ENCODE assay signal across 33 cellular contexts in the genomic region with DNA sequence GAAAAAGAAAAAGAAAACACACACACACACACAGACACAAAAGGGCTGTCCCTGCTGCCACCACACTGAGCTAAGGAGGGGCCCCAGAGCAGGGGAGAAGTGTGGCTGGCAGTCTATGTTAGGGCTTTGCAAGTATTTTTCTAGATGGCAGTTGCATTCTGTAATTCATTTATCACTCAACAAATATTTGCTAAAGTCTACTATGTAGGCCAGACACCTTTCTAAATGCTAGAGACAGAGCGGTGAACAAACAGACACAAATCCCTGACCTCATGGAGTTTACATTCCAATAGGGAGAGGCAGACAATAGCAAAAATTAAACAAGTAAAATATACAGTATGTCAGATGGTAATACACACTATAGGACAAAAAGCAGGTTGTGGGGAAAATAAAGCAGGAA. TPM values are rescaled to one million over a fixed set of nuclear protein-coding genes. Genes with fewer than 3 reads are reported as not detected.
"Had no signal": no experiment of that assay in that cellular context is flagged by ENCODE, and none has a peak within 500 bp of the region (broad histone marks: within the 10 kb centered on the region; RNA-seq: fewer than 3 reads in every experiment).

No MANE protein-coding gene starts in this region.

- H3K4me3 Mint-ChIP-seq: activated B cell treated with CpG ODN at 0.5 μM for 24 hours; activated CD4-positive, alpha-beta memory T cell treated with anti-CD3 and anti-CD28 coated beads, Interleukin-2, amount 10 ng/mL, durations not matched to agents 7 days and 5 days; activated CD4-positive, alpha-beta T cell treated with anti-CD3 and anti-CD28 coated beads, Interleukin-2, amount 10 ng/mL, durations not matched to agents 7 days and 5 days; activated naive CD8-positive, alpha-beta T cell treated with anti-CD3 and anti-CD28 coated beads for 36 hours; activated T-cell treated with anti-CD3 and anti-CD28 coated beads, Interleukin-2, amount 50 U/mL, for 72 hours; T-cell had no signal

- H3K4me3 ChIP-seq: cardiac muscle cell, SK-N-MC had no signal

- ATAC-seq: activated T-cell treated with anti-CD3 and anti-CD28 coated beads, Interleukin-2, amount 50 U/mL, for 72 hours; Panc1; Right ventricle myocardium inferior; T-cell had no signal

- H3K27me3 Mint-ChIP-seq: activated CD4-positive, alpha-beta memory T cell treated with anti-CD3 and anti-CD28 coated beads, Interleukin-2, amount 10 ng/mL, durations not matched to agents 7 days and 5 days; activated naive CD8-positive, alpha-beta T cell treated with anti-CD3 and anti-CD28 coated beads for 36 hours had no signal

- H3K27ac ChIP-seq: brain microvascular endothelial cell, cardiac muscle cell, SK-N-MC had no signal

- H3K36me3 Mint-ChIP-seq: T-cell had no signal

- H3K36me3 ChIP-seq: brain microvascular endothelial cell, cardiac muscle cell had no signal

- FAIRE-seq: colon, TTC549 had no signal

- H3K9me3 Mint-ChIP-seq: activated B cell treated with CpG ODN at 0.5 μM for 24 hours; activated CD4-positive, alpha-beta memory T cell treated with anti-CD3 and anti-CD28 coated beads, Interleukin-2, amount 10 ng/mL, durations not matched to agents 7 days and 5 days; activated T-helper 2 cell treated with anti-CD3 and anti-CD28 coated beads, Interferon-gamma antibody, Interleukin-2, Interleukin-4, amounts not matched to agents 10 μg/mL and 5 μg/mL and 100 μg/mL, durations not matched to agents 14 hours and 24 hours and 36 hours; T-cell had no signal

- DNase-seq: activated B cell treated with CpG ODN at 0.5 μM for 24 hours; activated CD4-positive, alpha-beta memory T cell treated with anti-CD3 and anti-CD28 coated beads, Interleukin-2, amount 10 ng/mL, durations not matched to agents 7 days and 5 days; activated CD4-positive, alpha-beta T cell treated with anti-CD3 and anti-CD28 coated beads for 1 hour; activated CD4-positive, alpha-beta T cell treated with anti-CD3 and anti-CD28 coated beads, Interleukin-2, amount 10 ng/mL, durations not matched to agents 7 days and 5 days; activated CD8-positive, alpha-beta memory T cell treated with anti-CD3 and anti-CD28 coated beads, Interleukin-2, amount 50 U/mL, for 4 hours; activated naive CD8-positive, alpha-beta T cell treated with anti-CD3 and anti-CD28 coated beads for 36 hours; activated T-cell treated with anti-CD3 and anti-CD28 coated beads, Interleukin-2, amount 50 U/mL, for 72 hours; brain microvascular endothelial cell; NCI-H1092 treated with DMSO at 0.1 percent for 48 hours; NCI-H1417 treated with DMSO at 0.1 percent for 48 hours; NCI-H1694; NCI-H2029; NCI-H2107; NCI-H2171 treated with DMSO at 0.1 percent for 48 hours; NCI-H226; NCI-H526 treated with DMSO at 0.1 percent for 48 hours; NCI-H82; RPMI8226; T-cell; T-helper 2 cell; T1000 had no signal

- H3K27ac Mint-ChIP-seq: activated B cell treated with CpG ODN at 0.5 μM for 24 hours; activated CD4-positive, alpha-beta memory T cell treated with anti-CD3 and anti-CD28 coated beads, Interleukin-2, amount 10 ng/mL, durations not matched to agents 7 days and 5 days; activated CD4-positive, alpha-beta T cell treated with anti-CD3 and anti-CD28 coated beads, Interleukin-2, amount 10 ng/mL, durations not matched to agents 7 days and 5 days; activated T-cell treated with anti-CD3 and anti-CD28 coated beads, Interleukin-2, amount 50 U/mL, for 72 hours; activated T-helper 2 cell treated with anti-CD3 and anti-CD28 coated beads, Interferon-gamma antibody, Interleukin-2, Interleukin-4, amounts not matched to agents 10 μg/mL and 5 μg/mL and 100 μg/mL, durations not matched to agents 14 hours and 24 hours and 36 hours; T-cell had no signal

- H3K27me3 ChIP-seq: brain microvascular endothelial cell, cardiac muscle cell had no signal

RNA-seq across cellular contexts. Expression of gene WDR64, which starts 20.2 kb away (rescaled TPM):
- total RNA-seq: activated CD8-positive, alpha-beta memory T cell treated with anti-CD3 and anti-CD28 coated beads for 36 hours; activated T-helper 2 cell treated with anti-CD3 and anti-CD28 coated beads, Interferon-gamma antibody, Interleukin-2, Interleukin-4, amounts not matched to agents 10 μg/mL and 5 μg/mL and 100 μg/mL, durations not matched to agents 14 hours and 24 hours and 36 hours; cardiac muscle cell; MCF 10A; NCI-H460; OCI-LY7; Right ventricle myocardium inferior had no signal
- polyA plus RNA-seq: adipose tissue, cardiac muscle cell had no signal
